15 cellular contexts compared by ENCODE assay signal in the genomic region with DNA sequence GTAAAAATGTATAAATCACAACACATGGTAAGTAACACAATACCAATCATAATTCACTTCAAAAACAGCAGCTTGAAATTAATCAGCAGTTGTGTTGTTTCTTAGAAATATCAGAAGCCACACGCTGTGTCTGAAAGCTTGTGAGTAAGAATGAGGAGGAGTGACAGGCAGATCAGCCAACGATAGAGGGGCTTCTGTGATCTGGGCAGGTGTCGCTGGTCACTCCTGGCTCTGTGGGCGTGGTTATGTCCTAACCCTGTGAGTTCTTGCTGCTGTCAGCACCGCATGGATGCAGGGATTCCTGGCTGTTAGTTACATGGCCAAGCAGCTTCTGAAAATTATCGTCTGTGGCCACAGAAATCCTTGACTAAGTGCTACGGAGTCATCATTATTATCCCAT.
DNase-seq lines count a peak whose midpoint lies in the region; ATAC-seq, FAIRE-seq and TF ChIP-seq lines count a peak whose summit lies in the region.
"Had no signal": no experiment of that assay in that cellular context is flagged by ENCODE, and none has a peak within 500 bp of the region (broad histone marks: within the 10 kb centered on the region; RNA-seq: fewer than 3 reads in every experiment).

No MANE protein-coding gene starts in this region.

- peak; percentile 18 for DNase-seq in stimulated activated CD4-positive, alpha-beta T cell treated with anti-CD3 and anti-CD28 coated beads, Interleukin-4, amount 100 ng/mL, for 24 hours
- DNase-seq in stimulated activated CD4-positive, alpha-beta T cell treated with anti-CD3 and anti-CD28 coated beads, Interleukin-2, amount 100 ng/mL, for 48 hours, result no peak
- DNase-seq in NCI-H2227 treated with DMSO at 0.1 percent for 48 hours (lab: John Stamatoyannopoulos, UW) (peak; percentile 54), K562 (ENCODE audit: extremely low read depth in 1 of 4, low spot score in 3 of 4) (peak; percentile 69 to 76 (median 75)), testis (peak; percentile 4), NCI-H2107 treated with DMSO at 0.1 percent for 48 hours (lab: John Stamatoyannopoulos, UW; ENCODE audit: unreplicated experiment) (no peak)
- DNase-seq in CD8-positive, alpha-beta memory T cell, result no peak
- DNase-seq: amniotic stem cell; C1 segment of cervical spinal cord; IMR-90; left lung; stimulated activated CD4-positive, alpha-beta T cell treated with anti-CD3 and anti-CD28 coated beads, Interleukin-4, amount 100 ng/mL, for 1 hour; stimulated activated naive B cell treated with anti-CD40 and anti-IgM and Interleukin-4, amounts not matched to agents 10 μg/mL and 1 μg/mL and 100 μg/mL, for 72 hours had no signal

- H3K4me3 Mint-ChIP-seq in CD8-positive, alpha-beta memory T cell, result no peak overlapping the region
- H3K4me3 Mint-ChIP-seq: stimulated activated naive B cell treated with anti-CD40 and anti-IgM and Interleukin-4, amounts not matched to agents 10 μg/mL and 1 μg/mL and 100 μg/mL, for 72 hours had no signal

- no peaks in the 10 kb centered on the region for H3K27me3 Mint-ChIP-seq in CD8-positive, alpha-beta memory T cell
- H3K27me3 Mint-ChIP-seq: stimulated activated naive B cell treated with anti-CD40 and anti-IgM and Interleukin-4, amounts not matched to agents 10 μg/mL and 1 μg/mL and 100 μg/mL, for 72 hours had no signal

- peaks cover 7 to 12% (median 9%) of the 10 kb centered on the region in 3 donors for H3K4me1 Mint-ChIP-seq in CD8-positive, alpha-beta memory T cell

- H3K4me1 ChIP-seq in K562 (replicated peaks in 1 of 2; ENCODE audit: control insufficient read depth in 2 of 2, insufficient read depth in 2 of 2, low read length in 2 of 2) (peaks cover 10 to 16% of the 10 kb centered on the region in 2 experiments; a peak in 4 of 5 replicates), testis (no peaks in the 10 kb centered on the region)
- no peaks in the 10 kb centered on the region for H3K4me1 ChIP-seq in CD8-positive, alpha-beta memory T cell (ENCODE audit: insufficient read depth, low read length)

- 32% methylated on average over 7 of the region's 7 CpGs for WGBS in K562 (ENCODE audit: insufficient coverage, low coverage, missing lambda C conversion rate)
- 84 to 90% methylated on average over 7 of the region's 7 CpGs for WGBS in testis, 2 donors

- CTCF ChIA-PET in K562 (lab: Yijun Ruan, JAX; ENCODE audit: low intra/inter-chr PET ratio), result no interaction called here
- CTCF ChIA-PET in CD8-positive, alpha-beta memory T cell (lab: Charles Lee), result interaction anchor here (0.8 to 1.3 kb wide), 2 partner anchors 8 to 207 kb away, joined by 4 read pairs; no protein-coding TSS in a partner anchor

- no TSS peak for BruUV-seq in K562 (replicated peaks; lab: Mats Ljungman, UMichigan)

- no peak overlapping the region for H3K4me2 ChIP-seq in K562 (ENCODE audit: insufficient read depth, low read length)

- POLR2A ChIA-PET in K562 (lab: Yijun Ruan, JAX), result interaction anchor here (0.6 kb wide), 1 partner anchor 8 kb away, joined by 3 read pairs; no protein-coding TSS in a partner anchor
- POLR2A ChIA-PET in CD8-positive, alpha-beta memory T cell (lab: Charles Lee), result no interaction called here

- H3K9me3 Mint-ChIP-seq in CD8-positive, alpha-beta memory T cell, result no peaks in the 10 kb centered on the region
- H3K9me3 Mint-ChIP-seq: stimulated activated naive B cell treated with anti-CD40 and anti-IgM and Interleukin-4, amounts not matched to agents 10 μg/mL and 1 μg/mL and 100 μg/mL, for 72 hours had no signal

- TF ChIP-seq RAD21 in K562 (CRISPR knock-in tag; conservative IDR thresholded peaks at IDR 0.05 in 1 of 2, IDR thresholded peaks at IDR 0.05 in 1 of 2), result no peak

- no peaks in the 10 kb centered on the region for H3K27me3 ChIP-seq in K562 (ENCODE audit: control insufficient read depth in 2 of 2, insufficient read depth in 2 of 2, low read length in 2 of 2)
- no peaks in the 10 kb centered on the region for H3K27me3 ChIP-seq in testis
- no peaks in the 10 kb centered on the region for H3K27me3 ChIP-seq in CD8-positive, alpha-beta memory T cell (ENCODE audit: insufficient read depth, low read length, poor library complexity, severe bottlenecking)
- H3K27me3 ChIP-seq: left lung had no signal

- peaks cover 0 to 5% (median 3%) of the 10 kb centered on the region in 3 donors for H3K36me3 Mint-ChIP-seq in CD8-positive, alpha-beta memory T cell

- ATAC-seq in K562, result peak; percentile 90
- no peak for ATAC-seq in HG03571 (IDR thresholded peaks at IDR 0.05; ENCODE audit: unreplicated experiment)
- ATAC-seq: left lung; stimulated activated naive B cell treated with anti-CD40 and anti-IgM and Interleukin-4, amounts not matched to agents 10 μg/mL and 1 μg/mL and 100 μg/mL, for 72 hours had no signal

- no peak for TF ChIP-seq CTCF in K562 (IDR thresholded peaks at IDR 0.05 in 2 of 3, conservative IDR thresholded peaks at IDR 0.05 in 1 of 3; ENCODE audit: insufficient read depth in 2 of 3, low read depth in 1 of 3, low read length in 3 of 3)
- no peak for TF ChIP-seq CTCF in testis (IDR thresholded peaks at IDR 0.05)

- TF ChIP-seq POLR2A in K562 (conservative IDR thresholded peaks at IDR 0.05) (no peak), testis (IDR thresholded peaks at IDR 0.05) (no peak)

- in situ Hi-C loops in K562 (cut with MboI), result no loop called here

- no peak overlapping the region for H3K9ac ChIP-seq in K562 (ENCODE audit: insufficient read depth in 1 of 2, low read depth in 2 of 2, low read length in 2 of 2)

- H3K9me1 ChIP-seq in K562 (ENCODE audit: control insufficient read depth, insufficient read depth, low read length), result no peaks in the 10 kb centered on the region

- H3K9me3 ChIP-seq in K562 (replicated peaks; ENCODE audit: control insufficient read depth, insufficient read depth, low read depth, low read length) (no peaks in the 10 kb centered on the region), testis (no peaks in the 10 kb centered on the region)
- H3K9me3 ChIP-seq in CD8-positive, alpha-beta memory T cell (ENCODE audit: low read length), result no peaks in the 10 kb centered on the region
- H3K9me3 ChIP-seq: left lung had no signal

- H3K36me3 ChIP-seq in K562 (ENCODE audit: control insufficient read depth, insufficient read depth, low read length), result no peaks in the 10 kb centered on the region
- no peaks in the 10 kb centered on the region for H3K36me3 ChIP-seq in testis (ENCODE audit: low read depth, missing control alignments)
- no peaks in the 10 kb centered on the region for H3K36me3 ChIP-seq in CD8-positive, alpha-beta memory T cell (ENCODE audit: insufficient read depth, low read length)
- H3K36me3 ChIP-seq: left lung had no signal

- H3K4me3 ChIP-seq in K562 (no peak overlapping the region), testis (no peak overlapping the region)
- no peak overlapping the region for H3K4me3 ChIP-seq in CD8-positive, alpha-beta memory T cell (ENCODE audit: low read length)
- H3K4me3 ChIP-seq: left lung had no signal

- intact Hi-C loops in K562 (cut with micrococcal nuclease) (loop anchor here (10.0 kb wide), 1 partner anchor 62 kb away; no protein-coding TSS in a partner anchor), testis (cut with DNase I; ENCODE audit: low total_unique reads) (no loop called here)

- TF ChIP-seq EP300 in K562 (IDR thresholded peaks at IDR 0.05; ENCODE audit: low read length), result no peak

- H3K27ac ChIP-seq in K562 (ENCODE audit: extremely low read depth, low read depth, low read length) (no peak overlapping the region), testis (no peak overlapping the region)
- H3K27ac ChIP-seq in CD8-positive, alpha-beta memory T cell (ENCODE audit: low read depth, low read length), result no peak overlapping the region
- H3K27ac ChIP-seq: left lung had no signal

- H2AFZ ChIP-seq in K562 (ENCODE audit: low read depth, low read length), result no peak overlapping the region

- no peaks in the 10 kb centered on the region for H3K79me2 ChIP-seq in K562 (ENCODE audit: control insufficient read depth, insufficient read depth, low read length)

- no peaks in the 10 kb centered on the region for H4K20me1 ChIP-seq in K562 (replicated peaks; ENCODE audit: control insufficient read depth, insufficient read depth, low read length)

- peak; percentile 75 for FAIRE-seq in K562 (lab: Jason Lieb, UNC)
- FAIRE-seq: G401.6 had no signal

- H3K27ac Mint-ChIP-seq in CD8-positive, alpha-beta memory T cell, result no peak overlapping the region
- H3K27ac Mint-ChIP-seq: stimulated activated naive B cell treated with anti-CD40 and anti-IgM and Interleukin-4, amounts not matched to agents 10 μg/mL and 1 μg/mL and 100 μg/mL, for 72 hours had no signal

TF ChIP-seq in K562, 482 proteins besides CTCF, POLR2A, EP300 and RAD21 (continues in another document):
- TF ChIP-seq HDGF (IDR thresholded peaks at IDR 0.05) (no peak), YY1 (IDR thresholded peaks at IDR 0.05; ENCODE audit: borderline replicate concordance in 1 of 3, control insufficient read depth in 1 of 3, extremely low read depth in 1 of 3, insufficient read depth in 3 of 3, insufficient read length in 1 of 3, insufficient replicate concordance in 2 of 3, low read depth in 1 of 3, low read length in 2 of 3) (no peak)
- TF ChIP-seq, protein P1, sequence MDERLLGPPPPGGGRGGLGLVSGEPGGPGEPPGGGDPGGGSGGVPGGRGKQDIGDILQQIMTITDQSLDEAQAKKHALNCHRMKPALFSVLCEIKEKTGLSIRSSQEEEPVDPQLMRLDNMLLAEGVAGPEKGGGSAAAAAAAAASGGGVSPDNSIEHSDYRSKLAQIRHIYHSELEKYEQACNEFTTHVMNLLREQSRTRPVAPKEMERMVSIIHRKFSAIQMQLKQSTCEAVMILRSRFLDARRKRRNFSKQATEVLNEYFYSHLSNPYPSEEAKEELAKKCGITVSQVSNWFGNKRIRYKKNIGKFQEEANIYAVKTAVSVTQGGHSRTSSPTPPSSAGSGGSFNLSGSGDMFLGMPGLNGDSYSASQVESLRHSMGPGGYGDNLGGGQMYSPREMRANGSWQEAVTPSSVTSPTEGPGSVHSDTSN (CRISPR knock-in tag; IDR thresholded peaks at IDR 0.05; ENCODE audit: low read depth), result peak; percentile 63
- TF ChIP-seq, protein P1 (tag; conservative IDR thresholded peaks at IDR 0.05; ENCODE audit: low read depth), result peak; percentile 87

Comparison
In these comparisons a context has a peak if more than half of its experiments do, and no peak if none do; other contexts are left out.
1. DNase-seq: peak in stimulated activated CD4-positive, alpha-beta T cell treated with anti-CD3 and anti-CD28 coated beads, Interleukin-4, amount 100 ng/mL, for 24 hours (single experiment), NCI-H2227 treated with DMSO at 0.1 percent for 48 hours (single experiment), K562 (4 of 4) and testis (single experiment); none in stimulated activated CD4-positive, alpha-beta T cell treated with anti-CD3 and anti-CD28 coated beads, Interleukin-2, amount 100 ng/mL, for 48 hours (0 of 2), CD8-positive, alpha-beta memory T cell (0 of 5) and NCI-H2107 treated with DMSO at 0.1 percent for 48 hours (single experiment).